In genomic region chr13:23980160-23980551, GRCh38 we compare ENCODE assay signal across 8 cellular contexts.
DNase-seq lines count a peak whose midpoint lies in the region; ATAC-seq and TF ChIP-seq lines count a peak whose summit lies in the region.

No MANE protein-coding gene starts in this region.

- H3K27ac ChIP-seq in esophagus (ENCODE audit: low read depth in 2 of 2, low read length in 1 of 2): no peak overlapping the region

- no peak for DNase-seq in AG04449 (ENCODE audit: low read depth, low spot score)
- peak; percentile 45 for DNase-seq in NCI-H82 treated with DMSO at 0.1 percent for 48 hours (lab: John Stamatoyannopoulos, UW; ENCODE audit: unreplicated experiment)
- peak; percentile 84 for DNase-seq in activated T-cell treated with anti-CD3 and anti-CD28 coated beads for 48 hours (ENCODE audit: low read depth)
- DNase-seq in mucosa of descending colon: peak; percentile 83 to 86 (median 85)
- DNase-seq in stimulated activated CD8-positive, alpha-beta memory T cell treated with anti-CD3 and anti-CD28 coated beads, Interleukin-4, amount 100 ng/mL, for 1 hour (ENCODE audit: low read depth in 2 of 2, low spot score in 1 of 2): peak; percentile 80 to 87

- H3K4me3 ChIP-seq in AG04449 (ENCODE audit: low read depth, low read length) (peak overlapping the region; percentile 86), esophagus (ENCODE audit: low read depth in 1 of 2, low read length in 2 of 2) (peak overlapping the region; percentile 18 to 40), mucosa of descending colon (no peak overlapping the region)

- POLR2A ChIA-PET in AG04449 (lab: Yijun Ruan, JAX): no interaction called here

- peaks cover 0 to 1% of the 10 kb centered on the region in 2 donors for H3K4me1 ChIP-seq in esophagus (ENCODE audit: control insufficient read depth in 2 of 2, insufficient read depth in 2 of 2, low read length in 1 of 2)
- peaks cover 7% of the 10 kb centered on the region for H3K4me1 ChIP-seq in mucosa of descending colon (ENCODE audit: low read depth)

- intact Hi-C loops in mucosa of descending colon (cut with DNase I, micrococcal nuclease): no loop called here

- no peak for TF ChIP-seq CTCF in AG04449 (IDR thresholded peaks at IDR 0.05; ENCODE audit: insufficient read depth, low read length, missing control alignments)
- TF ChIP-seq CTCF in mucosa of descending colon (IDR thresholded peaks at IDR 0.05): no peak

- H3K36me3 ChIP-seq in esophagus (ENCODE audit: control insufficient read depth in 2 of 2, insufficient read depth in 2 of 2, low read length in 1 of 2): no peaks in the 10 kb centered on the region
- H3K36me3 ChIP-seq in mucosa of descending colon (ENCODE audit: low read depth): peaks cover 4% of the 10 kb centered on the region

- CTCF ChIA-PET in AG04449 (lab: Yijun Ruan, JAX): interaction anchor here (1.1 to 3.7 kb wide), 3 partner anchors 20 to 239 kb away, joined by 3 to 18 read pairs (median 5); no protein-coding TSS in a partner anchor

- 1% methylated on average over 28 of the region's 28 CpGs for WGBS in esophagus, 2 donors

- ATAC-seq in GM19023 (IDR thresholded peaks at IDR 0.05; ENCODE audit: unreplicated experiment) (peak; percentile 94), HG03159 (IDR thresholded peaks at IDR 0.05; ENCODE audit: unreplicated experiment) (peak; percentile 91), mucosa of descending colon (peak; percentile 78)

- H3K27me3 ChIP-seq in esophagus (ENCODE audit: control insufficient read depth in 1 of 2, insufficient read depth in 2 of 2, low read length in 2 of 2): no peaks in the 10 kb centered on the region

- no peaks in the 10 kb centered on the region for H3K9me3 ChIP-seq in esophagus (ENCODE audit: control insufficient read depth in 2 of 2, insufficient read depth in 1 of 2, low read depth in 1 of 2, low read length in 1 of 2)
- no peaks in the 10 kb centered on the region for H3K9me3 ChIP-seq in mucosa of descending colon
